ENCODE assay signal across 9 cellular contexts in genomic region chr6:138970856-138971425, GRCh38. TPM values are rescaled to one million over a fixed set of nuclear protein-coding genes. Genes with fewer than 3 reads are reported as not detected.
A peak's percentile ranks its signal among the peaks of the same experiment; 100 is the strongest.
DNase-seq lines count a peak whose midpoint lies in the region; ATAC-seq, FAIRE-seq and TF ChIP-seq lines count a peak whose summit lies in the region.
"Had no signal": no experiment of that assay in that cellular context is flagged by ENCODE, and none has a peak within 500 bp of the region (broad histone marks: within the 10 kb centered on the region; RNA-seq: fewer than 3 reads in every experiment).

No MANE protein-coding gene starts in this region.

- no peaks in the 10 kb centered on the region for H3K9me3 Mint-ChIP-seq in glutamatergic neuron (ENCODE audit: unreplicated experiment)

- peaks cover 26% of the 10 kb centered on the region for H3K4me1 Mint-ChIP-seq in glutamatergic neuron (ENCODE audit: low read depth, unreplicated experiment)

- ATAC-seq in HG02852 (IDR thresholded peaks at IDR 0.05; ENCODE audit: unreplicated experiment) (peak; percentile 58), GM12878 (peak; percentile 80), GM18870 (IDR thresholded peaks at IDR 0.05; ENCODE audit: unreplicated experiment) (no peak)

- H3K4me3 Mint-ChIP-seq in glutamatergic neuron (ENCODE audit: unreplicated experiment) = no peak overlapping the region

- no peaks in the 10 kb centered on the region for H3K36me3 Mint-ChIP-seq in glutamatergic neuron (ENCODE audit: unreplicated experiment)

- no peak overlapping the region for H2AFZ ChIP-seq in GM12878 (ENCODE audit: control insufficient read depth, low read depth, low read length)

- CTCF ChIA-PET in GM12878 (lab: Yijun Ruan, JAX) = interaction anchor here (1.2 to 3.4 kb wide), 4 partner anchors 12 to 156 kb away, joined by 3 to 13 read pairs (median 4); no protein-coding TSS in a partner anchor

- peak; percentile 67 for DNase-seq in AG20443 (ENCODE audit: low spot score)
- DNase-seq in GM12878 (ENCODE audit: low read depth, low spot score) = no peak
- DNase-seq in lung microvascular endothelial cell (ENCODE audit: low read depth in 2 of 2) = peak; percentile 39 to 95
- no peak for DNase-seq in glutamatergic neuron
- no peak for DNase-seq in SK-N-DZ (ENCODE audit: low spot score)
- no peak for DNase-seq in effector CD4-positive, alpha-beta T cell

- intact Hi-C loops in GM12878 (cut with micrococcal nuclease; ENCODE audit: unreplicated experiment) = no loop called here

- no peak for FAIRE-seq in GM12878 (lab: Jason Lieb, UNC)
- FAIRE-seq: colon had no signal

- no peaks in the 10 kb centered on the region for H3K27me3 ChIP-seq in GM12878 (replicated peaks in 1 of 2; ENCODE audit: control insufficient read depth in 2 of 2, insufficient read depth in 2 of 2, low read length in 1 of 2)

- H3K9ac ChIP-seq in GM12878 (ENCODE audit: control insufficient read depth, insufficient read depth, low read length) = no peak overlapping the region

- H3K27ac Mint-ChIP-seq in glutamatergic neuron (ENCODE audit: unreplicated experiment) = no peak overlapping the region

- no peak for TF ChIP-seq RAD21 in GM12878 (IDR thresholded peaks at IDR 0.05; ENCODE audit: insufficient read depth, low read depth, low read length)

- H3K4me3 ChIP-seq in GM12878 = no peak overlapping the region

- in situ Hi-C loops in GM12878 (cut with MboI) = no loop called here

- BruUV-seq in GM12878 (replicated peaks; lab: Mats Ljungman, UMichigan) = no TSS peak

- no peaks in the 10 kb centered on the region for H4K20me1 ChIP-seq in GM12878 (ENCODE audit: control insufficient read depth, insufficient read depth)

- WGBS in GM12878 (ENCODE audit: insufficient coverage, insufficient replicate concordance, low lambda C conversion rate, missing lambda C conversion rate) = 100% methylated on average over 1 of the region's 1 CpG

- RAD21 ChIA-PET in GM12878 (lab: Charles Lee; ENCODE audit: unreplicated experiment) = interaction anchor here (0.6 to 2.0 kb wide), 5 partner anchors 11 to 280 kb away, joined by 3 to 5 read pairs (median 3); no protein-coding TSS in a partner anchor

- no peak overlapping the region for H3K27ac ChIP-seq in GM12878 (ENCODE audit: control insufficient read depth, insufficient read depth)

- peaks cover 16% of the 10 kb centered on the region for H3K4me1 ChIP-seq in GM12878 (ENCODE audit: control insufficient read depth, insufficient read depth, low read length)

- H3K9me3 ChIP-seq in GM12878 (replicated peaks; ENCODE audit: control insufficient read depth, insufficient read depth, low read length) = no peaks in the 10 kb centered on the region; the same call in 2 of the 3 replicates

- TF ChIP-seq POLR2A in GM12878 (IDR thresholded peaks at IDR 0.05; ENCODE audit: low read depth, low read length) = no peak

- peaks cover 77% of the 10 kb centered on the region for H3K79me2 ChIP-seq in GM12878 (ENCODE audit: control insufficient read depth, insufficient read depth, low read length)

- POLR2A ChIA-PET in GM12878 (lab: Charles Lee) = interaction anchor here (0.6 to 1.4 kb wide), 6 partner anchors 9 to 1723 kb away, joined by 3 to 5 read pairs (median 3); no protein-coding TSS in a partner anchor

- H3K27me3 Mint-ChIP-seq in glutamatergic neuron (ENCODE audit: unreplicated experiment) = peaks cover 2% of the 10 kb centered on the region

- no peaks in the 10 kb centered on the region for H3K36me3 ChIP-seq in GM12878 (ENCODE audit: control insufficient read depth in 2 of 2, insufficient read depth in 2 of 2, low read length in 1 of 2)

- TF ChIP-seq EP300 in GM12878 (IDR thresholded peaks at IDR 0.05; ENCODE audit: borderline replicate concordance in 1 of 2, control insufficient read depth in 1 of 2, low read depth in 2 of 2, low read length in 2 of 2) = no peak

- SMC1A ChIA-PET in GM12878 (lab: Charles Lee; ENCODE audit: uncharacterized antibody, unreplicated experiment) = interaction anchor here (0.6 to 4.2 kb wide), 15 partner anchors 11 to 700 kb away, joined by 3 to 24 read pairs (median 5); partner anchors contain the start of gene REPS1

- TF ChIP-seq CTCF in GM12878 (IDR thresholded peaks at IDR 0.05 in 2 of 3, conservative IDR thresholded peaks at IDR 0.05 in 1 of 3; ENCODE audit: control insufficient read depth in 2 of 3, extremely low read depth in 1 of 3, insufficient read depth in 1 of 3, low read depth in 3 of 3, low read length in 3 of 3) (no peak), glutamatergic neuron (IDR thresholded peaks at IDR 0.05; ENCODE audit: partially characterized antibody, unreplicated experiment) (no peak)

- no peak overlapping the region for H3K4me2 ChIP-seq in GM12878 (ENCODE audit: control insufficient read depth, insufficient read depth)

TF ChIP-seq in GM12878, 131 proteins besides CTCF, POLR2A, EP300 and RAD21:
- TF ChIP-seq CREB1 (IDR thresholded peaks at IDR 0.05; ENCODE audit: low read depth) (peak; percentile 65), IRF4 (IDR thresholded peaks at IDR 0.05; ENCODE audit: low read depth, low read length) (no peak), CREM (IDR thresholded peaks at IDR 0.05; ENCODE audit: low read depth) (0 out of 2 replicates have a peak, but pooled peaks have one; percentile 38), HDAC2 (IDR thresholded peaks at IDR 0.05) (no peak)

RNA-seq across cellular contexts. Expression of gene REPS1, which starts 17.1 kb away (rescaled TPM):
- total RNA-seq in GM12878 (2013; cell fraction: nucleolus; rRNA removed) = 193 and 206 TPM in 2 replicates
- 34.3 and 34.6 TPM in 2 replicates for total RNA-seq in GM12878 (2014; rRNA removed)
- total RNA-seq in GM12878 (2014; rRNA removed; fragmentation: Illumina TruSeq; extraction: Trizol) = 45.7 and 45.9 TPM in 2 replicates
- total RNA-seq in GM12878 (2021) = 36.9 and 39.3 TPM in 2 replicates
- 20.0 TPM for polyA plus RNA-seq in GM12878 (2011; ENCODE audit: low read depth)
- 59.3 and 76.2 TPM in 2 replicates for polyA plus RNA-seq in GM12878 (2011; rRNA removed)
- polyA plus RNA-seq in GM12878 (2011; cell fraction: cytosol; rRNA removed) = 38.8 and 41.6 TPM in 2 replicates
- polyA plus RNA-seq in GM12878 (2011; cell fraction: nucleus; rRNA removed) = 59.0 and 62.9 TPM in 2 replicates
- 27.8 and 30.8 TPM in 2 replicates for polyA plus RNA-seq in GM12878 (2012)
- 43.9 and 44.3 TPM in 2 replicates for polyA plus RNA-seq in GM12878 (2014; fragmentation: Illumina TruSeq; extraction: Trizol)
- polyA plus RNA-seq in GM12878 (2014; fragmentation: Nextera tagmentation; extraction: Ambion mirVana) = 10 to 100 TPM; 13.7 to 21.2 TPM
- polyA plus RNA-seq in GM12878 (2014; rRNA removed) = 28.8 and 31.5 TPM in 2 replicates
- polyA plus RNA-seq in GM12878 (2016; fragmentation: Nextera tagmentation; extraction: Ambion mirVana) = 10 to 100 TPM; 17.4 to 27.2 TPM
- 82.7 and 88.1 TPM in 2 replicates for polyA minus RNA-seq in GM12878 (2011; rRNA and poly(A)+ RNA removed)
- 28.3 and 51.9 TPM in 2 replicates for polyA minus RNA-seq in GM12878 (2011; cell fraction: cytosol; rRNA and poly(A)+ RNA removed)
- polyA minus RNA-seq in GM12878 (2011; cell fraction: nucleus; rRNA and poly(A)+ RNA removed) = 37.4 and 74.6 TPM in 2 replicates
- 20.6 and 21.1 TPM in 2 replicates for total RNA-seq in lung microvascular endothelial cell
- total RNA-seq in glutamatergic neuron (ENCODE audit: unreplicated experiment) = 103 TPM
- 36.7 and 38.4 TPM in 2 replicates for polyA plus RNA-seq in SK-N-DZ (2014; cell fraction: cytosol; rRNA removed)
- polyA plus RNA-seq in SK-N-DZ (2014; cell fraction: nucleus; rRNA removed) = 34.3 and 46.3 TPM in 2 replicates

RNA-seq across cellular contexts. Expression of gene ABRACL, which starts 57.6 kb away (rescaled TPM):
- total RNA-seq in GM12878 (2013; cell fraction: nucleolus; rRNA removed) = 20.0 and 24.9 TPM in 2 replicates
- total RNA-seq in GM12878 (2014; rRNA removed) (116 and 148 TPM in 2 replicates), GM12878 (2014; rRNA removed; fragmentation: Illumina TruSeq; extraction: Trizol) (141 and 144 TPM in 2 replicates), GM12878 (2021) (108 and 111 TPM in 2 replicates), lung microvascular endothelial cell (3.6 and 38.1 TPM in 2 replicates), glutamatergic neuron (ENCODE audit: unreplicated experiment) (33.2 TPM)
- 116 TPM for polyA plus RNA-seq in GM12878 (2011; ENCODE audit: low read depth)
- polyA plus RNA-seq in GM12878 (2011; rRNA removed) (179 and 270 TPM in 2 replicates), GM12878 (2014; fragmentation: Illumina TruSeq; extraction: Trizol) (161 and 187 TPM in 2 replicates), GM12878 (2014; fragmentation: Nextera tagmentation; extraction: Ambion mirVana) (100 to 1,000 TPM; 636 to 647 TPM), GM12878 (2014; rRNA removed) (168 and 204 TPM in 2 replicates), GM12878 (2016; fragmentation: Nextera tagmentation; extraction: Ambion mirVana) (100 to 1,000 TPM; 312 to 358 TPM)
- 70.9 and 75.7 TPM in 2 replicates for polyA plus RNA-seq in GM12878 (2011; cell fraction: cytosol; rRNA removed)
- 53.3 and 72.9 TPM in 2 replicates for polyA plus RNA-seq in GM12878 (2011; cell fraction: nucleus; rRNA removed)
- polyA plus RNA-seq in GM12878 (2012) = 113 and 115 TPM in 2 replicates
- polyA minus RNA-seq in GM12878 (2011; rRNA and poly(A)+ RNA removed) = 31.9 and 42.4 TPM in 2 replicates
- 17.2 TPM in 2 replicates for polyA minus RNA-seq in GM12878 (2011; cell fraction: cytosol; rRNA and poly(A)+ RNA removed)
- polyA minus RNA-seq in GM12878 (2011; cell fraction: nucleus; rRNA and poly(A)+ RNA removed) = 10.9 and 19.0 TPM in 2 replicates
- 51.9 and 55.9 TPM in 2 replicates for polyA plus RNA-seq in SK-N-DZ (2014; cell fraction: cytosol; rRNA removed)
- polyA plus RNA-seq in SK-N-DZ (2014; cell fraction: nucleus; rRNA removed) = 24.0 and 26.2 TPM in 2 replicates

Comparison
In these comparisons a context has a peak if more than half of its experiments do, and no peak if none do; other contexts are left out.
1. DNase-seq: peak in AG20443 (single experiment) and lung microvascular endothelial cell (2 of 2); none in GM12878 (single experiment), glutamatergic neuron (single experiment), SK-N-DZ (single experiment) and effector CD4-positive, alpha-beta T cell (single experiment).